ENCODE assay signal across 2 cellular contexts in genomic region chr19:23906835-23907234, GRCh38.
TF ChIP-seq lines count a peak whose summit lies in the region.

No MANE protein-coding gene starts in this region.

TF ChIP-seq in liver, 16 proteins besides CTCF, POLR2A, EP300 and RAD21 (continued from another document):
- peak; percentile 18 for TF ChIP-seq ZBTB33 (IDR thresholded peaks at IDR 0.05)
- TF ChIP-seq, protein P1, sequence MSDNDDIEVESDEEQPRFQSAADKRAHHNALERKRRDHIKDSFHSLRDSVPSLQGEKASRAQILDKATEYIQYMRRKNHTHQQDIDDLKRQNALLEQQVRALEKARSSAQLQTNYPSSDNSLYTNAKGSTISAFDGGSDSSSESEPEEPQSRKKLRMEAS (IDR thresholded peaks at IDR 0.05): peak; percentile 29
- no peak for TF ChIP-seq HNF4G (IDR thresholded peaks at IDR 0.05)
- TF ChIP-seq, protein P2, sequence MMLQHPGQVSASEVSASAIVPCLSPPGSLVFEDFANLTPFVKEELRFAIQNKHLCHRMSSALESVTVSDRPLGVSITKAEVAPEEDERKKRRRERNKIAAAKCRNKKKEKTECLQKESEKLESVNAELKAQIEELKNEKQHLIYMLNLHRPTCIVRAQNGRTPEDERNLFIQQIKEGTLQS (IDR thresholded peaks at IDR 0.05): peak; percentile 52
- peak; percentile 44 for TF ChIP-seq FOXA2 (IDR thresholded peaks at IDR 0.05)
- TF ChIP-seq SP1 (IDR thresholded peaks at IDR 0.05): peak; percentile 29
- peak; percentile 51 to 89 for TF ChIP-seq RXRA (IDR thresholded peaks at IDR 0.05)
- peak; percentile 29 to 71 for TF ChIP-seq HNF4A (conservative IDR thresholded peaks at IDR 0.05)
- TF ChIP-seq, protein P3, sequence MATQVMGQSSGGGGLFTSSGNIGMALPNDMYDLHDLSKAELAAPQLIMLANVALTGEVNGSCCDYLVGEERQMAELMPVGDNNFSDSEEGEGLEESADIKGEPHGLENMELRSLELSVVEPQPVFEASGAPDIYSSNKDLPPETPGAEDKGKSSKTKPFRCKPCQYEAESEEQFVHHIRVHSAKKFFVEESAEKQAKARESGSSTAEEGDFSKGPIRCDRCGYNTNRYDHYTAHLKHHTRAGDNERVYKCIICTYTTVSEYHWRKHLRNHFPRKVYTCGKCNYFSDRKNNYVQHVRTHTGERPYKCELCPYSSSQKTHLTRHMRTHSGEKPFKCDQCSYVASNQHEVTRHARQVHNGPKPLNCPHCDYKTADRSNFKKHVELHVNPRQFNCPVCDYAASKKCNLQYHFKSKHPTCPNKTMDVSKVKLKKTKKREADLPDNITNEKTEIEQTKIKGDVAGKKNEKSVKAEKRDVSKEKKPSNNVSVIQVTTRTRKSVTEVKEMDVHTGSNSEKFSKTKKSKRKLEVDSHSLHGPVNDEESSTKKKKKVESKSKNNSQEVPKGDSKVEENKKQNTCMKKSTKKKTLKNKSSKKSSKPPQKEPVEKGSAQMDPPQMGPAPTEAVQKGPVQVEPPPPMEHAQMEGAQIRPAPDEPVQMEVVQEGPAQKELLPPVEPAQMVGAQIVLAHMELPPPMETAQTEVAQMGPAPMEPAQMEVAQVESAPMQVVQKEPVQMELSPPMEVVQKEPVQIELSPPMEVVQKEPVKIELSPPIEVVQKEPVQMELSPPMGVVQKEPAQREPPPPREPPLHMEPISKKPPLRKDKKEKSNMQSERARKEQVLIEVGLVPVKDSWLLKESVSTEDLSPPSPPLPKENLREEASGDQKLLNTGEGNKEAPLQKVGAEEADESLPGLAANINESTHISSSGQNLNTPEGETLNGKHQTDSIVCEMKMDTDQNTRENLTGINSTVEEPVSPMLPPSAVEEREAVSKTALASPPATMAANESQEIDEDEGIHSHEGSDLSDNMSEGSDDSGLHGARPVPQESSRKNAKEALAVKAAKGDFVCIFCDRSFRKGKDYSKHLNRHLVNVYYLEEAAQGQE (IDR thresholded peaks at IDR 0.05): no peak
- peak in 1 of 2 donors; percentile 66 for TF ChIP-seq JUND (IDR thresholded peaks at IDR 0.05)
- peak; percentile 28 for TF ChIP-seq YY1 (IDR thresholded peaks at IDR 0.05)
- no peak for TF ChIP-seq NR2F2 (IDR thresholded peaks at IDR 0.05)
- TF ChIP-seq EGR1 (IDR thresholded peaks at IDR 0.05; ENCODE audit: low read depth in 2 of 2): peak in 1 of 2 donors; percentile 61

TF ChIP-seq in HepG2, 621 proteins besides CTCF, POLR2A, EP300 and RAD21 (continued from another document):
- TF ChIP-seq AGO1 (IDR thresholded peaks at IDR 0.05; ENCODE audit: low read depth, low read length, poor library complexity, severe bottlenecking) (no peak), ISX (CRISPR knock-in tag; conservative IDR thresholded peaks at IDR 0.05) (no peak), IRF2 (CRISPR knock-in tag; IDR thresholded peaks at IDR 0.05) (no peak), ZNF121 (CRISPR knock-in tag; IDR thresholded peaks at IDR 0.05) (no peak), MAFK (conservative IDR thresholded peaks at IDR 0.05 in 1 of 2, IDR thresholded peaks at IDR 0.05 in 1 of 2; ENCODE audit: low read length in 2 of 2) (no peak), ZNF703 (CRISPR knock-in tag; IDR thresholded peaks at IDR 0.05; ENCODE audit: borderline replicate concordance) (no peak), SRF (IDR thresholded peaks at IDR 0.05; ENCODE audit: low read depth, low read length) (no peak), ZNF609 (CRISPR knock-in tag; IDR thresholded peaks at IDR 0.05; ENCODE audit: borderline replicate concordance) (no peak), SKI (IDR thresholded peaks at IDR 0.05; ENCODE audit: partially characterized antibody) (no peak), SIX4 (CRISPR knock-in tag; IDR thresholded peaks at IDR 0.05) (no peak), KAT7 (CRISPR knock-in tag; IDR thresholded peaks at IDR 0.05; ENCODE audit: borderline replicate concordance) (no peak), ZUFSP (CRISPR knock-in tag; IDR thresholded peaks at IDR 0.05; ENCODE audit: borderline replicate concordance) (no peak), ZNF383 (CRISPR knock-in tag; IDR thresholded peaks at IDR 0.05; ENCODE audit: borderline replicate concordance) (no peak)
